30 cellular contexts compared by ENCODE assay signal in genomic region chr4:152168960-152169616, GRCh38.
"Had no signal": no experiment of that assay in that cellular context is flagged by ENCODE, and none has a peak within 500 bp of the region (broad histone marks: within the 10 kb centered on the region; RNA-seq: fewer than 3 reads in every experiment).

No MANE protein-coding gene starts in this region.

- FAIRE-seq: endothelial cell of umbilical vein, keratinocyte, urothelium cell line had no signal

- H3K36me3 ChIP-seq: cardiac muscle cell, heart left ventricle, thoracic aorta had no signal

- H3K9me3 ChIP-seq: heart left ventricle, mucosa of descending colon, thoracic aorta had no signal

- H3K27ac ChIP-seq: cardiac muscle cell, coronary artery, heart left ventricle, thoracic aorta had no signal

- H3K36me3 Mint-ChIP-seq: activated naive CD8-positive, alpha-beta T cell; natural killer cell treated with Interleukin-12 subunit alpha and Interleukin-12 subunit beta and Interleukin-15 and Interleukin-18, amount 100 ng/mL, for 72 hours had no signal

- H3K4me3 ChIP-seq: cardiac muscle cell, coronary artery, dorsolateral prefrontal cortex, heart left ventricle, mucosa of descending colon, thoracic aorta had no signal

- H3K4me3 Mint-ChIP-seq: activated naive CD8-positive, alpha-beta T cell; activated T-cell treated with anti-CD3 and anti-CD28 coated beads, Interleukin-2, amount 50 U/mL, for 72 hours; natural killer cell treated with Interleukin-12 subunit alpha and Interleukin-12 subunit beta and Interleukin-15 and Interleukin-18, amount 100 ng/mL, for 72 hours had no signal

- H3K27me3 ChIP-seq: dorsolateral prefrontal cortex, heart left ventricle had no signal

- H3K27ac Mint-ChIP-seq: activated naive CD8-positive, alpha-beta T cell; activated T-cell treated with anti-CD3 and anti-CD28 coated beads, Interleukin-2, amount 50 U/mL, for 72 hours; natural killer cell treated with Interleukin-12 subunit alpha and Interleukin-12 subunit beta and Interleukin-15 and Interleukin-18, amount 100 ng/mL, for 72 hours had no signal

- ATAC-seq: activated T-cell treated with anti-CD3 and anti-CD28 coated beads, Interleukin-2, amount 50 U/mL, for 72 hours; esophagus mucosa; heart left ventricle; left cardiac atrium; left ventricle myocardium superior; mucosa of descending colon; natural killer cell treated with Interleukin-12 subunit alpha and Interleukin-12 subunit beta and Interleukin-15 and Interleukin-18, amount 100 ng/mL, for 72 hours; right cardiac atrium; stimulated activated naive CD8-positive, alpha-beta T cell treated with anti-CD3 and anti-CD28 coated beads, Interleukin-15, Interleukin-2, amounts not matched to agents 100 U/mL and 50 U/mL, for 24 hours had no signal

- H3K9me3 Mint-ChIP-seq: activated T-cell treated with anti-CD3 and anti-CD28 coated beads, Interleukin-2, amount 50 U/mL, for 72 hours; natural killer cell treated with Interleukin-12 subunit alpha and Interleukin-12 subunit beta and Interleukin-15 and Interleukin-18, amount 100 ng/mL, for 72 hours had no signal

- H3K4me1 ChIP-seq: heart left ventricle had no signal

- H3K27me3 Mint-ChIP-seq: activated naive CD8-positive, alpha-beta T cell had no signal

- DNase-seq: activated CD4-positive, alpha-beta T cell treated with anti-CD3 and anti-CD28 coated beads for 4 hours; activated CD4-positive, alpha-beta T cell treated with anti-CD3 and anti-CD28 coated beads, Interleukin-2, amount 50 U/mL, for 4 hours; activated effector memory CD4-positive, alpha-beta T cell treated with Interleukin-2 at 50 U/mL for 16 hours; activated naive CD4-positive, alpha-beta T cell treated with Interleukin-2 at 50 U/mL for 16 hours; activated T-cell treated with anti-CD3 and anti-CD28 coated beads for 4 hours; activated T-cell treated with anti-CD3 and anti-CD28 coated beads, Interleukin-2, amount 50 U/mL, for 72 hours; anterior cingulate cortex; cerebellar nuclear complex; dorsolateral prefrontal cortex; effector memory CD4-positive, alpha-beta T cell; foreskin fibroblast; heart left ventricle; hypothalamus; left cardiac atrium; left ventricle myocardium superior; mucosa of descending colon; posterior cingulate gyrus; right cardiac atrium; stimulated activated CD4-positive, alpha-beta T cell treated with anti-CD3 and anti-CD28 coated beads, Interleukin-4, amount 100 ng/mL, for 1 hour; stimulated activated naive CD8-positive, alpha-beta T cell treated with anti-CD3 and anti-CD28 coated beads, Interleukin-15, Interleukin-2, amounts not matched to agents 100 U/mL and 50 U/mL, for 24 hours; trophoblast cell had no signal
